Comparison of ENCODE assay signal across 27 cellular contexts in the genomic region with DNA sequence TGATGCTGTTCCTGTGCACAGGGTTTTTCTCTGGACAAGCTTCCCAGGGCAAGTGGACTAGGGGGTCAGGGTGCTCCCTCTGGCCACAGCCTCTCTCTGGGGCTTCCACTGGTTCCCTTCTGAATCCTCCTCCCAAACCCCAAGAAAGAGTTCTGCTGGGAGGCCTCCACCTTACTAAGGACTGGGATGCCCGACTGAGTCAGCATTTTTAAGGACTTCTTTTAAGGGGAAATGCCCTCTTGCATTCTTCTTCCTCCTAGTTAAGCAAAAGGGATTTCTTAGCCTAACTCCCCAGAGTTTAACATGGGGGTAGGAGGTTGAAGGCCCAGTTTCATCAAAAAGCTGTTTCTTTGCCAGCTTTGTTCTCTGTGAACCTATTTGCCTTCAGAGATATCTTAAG.
"Had no signal": no experiment of that assay in that cellular context is flagged by ENCODE, and none has a peak within 500 bp of the region (broad histone marks: within the 10 kb centered on the region; RNA-seq: fewer than 3 reads in every experiment).

No MANE protein-coding gene starts in this region.

- H3K4me3 Mint-ChIP-seq: activated B cell treated with CpG ODN at 0.5 μM for 24 hours; activated CD4-positive, alpha-beta T cell treated with anti-CD3 and anti-CD28 coated beads, Interleukin-2, amount 10 ng/mL, durations not matched to agents 24 days and 14 days; activated CD8-positive, alpha-beta memory T cell treated with anti-CD3 and anti-CD28 coated beads, Interleukin-2, amount 10 ng/mL, durations not matched to agents 7 days and 5 days; activated naive CD8-positive, alpha-beta T cell treated with anti-CD3 and anti-CD28 coated beads, Interleukin-2, amount 50 U/mL, for 24 hours; activated T-cell treated with anti-CD3 and anti-CD28 coated beads, Interleukin-2, amount 50 U/mL, for 4 hours; T-cell had no signal

- H3K27ac Mint-ChIP-seq: activated B cell treated with CpG ODN at 0.5 μM for 24 hours; activated CD4-positive, alpha-beta T cell treated with anti-CD3 and anti-CD28 coated beads, Interleukin-2, amount 10 ng/mL, durations not matched to agents 24 days and 14 days; activated CD8-positive, alpha-beta memory T cell treated with anti-CD3 and anti-CD28 coated beads, Interleukin-2, amount 10 ng/mL, durations not matched to agents 7 days and 5 days; activated naive CD8-positive, alpha-beta T cell treated with anti-CD3 and anti-CD28 coated beads, Interleukin-2, amount 50 U/mL, for 24 hours had no signal

- H3K27me3 ChIP-seq: brain microvascular endothelial cell, cardiac muscle cell had no signal

- H3K27ac ChIP-seq: brain microvascular endothelial cell, cardiac muscle cell, SK-N-MC had no signal

- H3K9me3 Mint-ChIP-seq: activated B cell treated with CpG ODN at 0.5 μM for 24 hours; activated naive CD4-positive, alpha-beta T cell treated with anti-CD3 and anti-CD28 coated beads, Interleukin-2, amount 50 U/mL, for 72 hours; activated naive CD8-positive, alpha-beta T cell treated with anti-CD3 and anti-CD28 coated beads, Interleukin-2, amount 50 U/mL, for 24 hours; activated T-cell treated with anti-CD3 and anti-CD28 coated beads, Interleukin-2, amount 50 U/mL, for 4 hours; T-cell had no signal

- H3K4me3 ChIP-seq: cardiac muscle cell, SK-N-MC had no signal

- H3K36me3 ChIP-seq: cardiac muscle cell had no signal

- DNase-seq: activated B cell treated with CpG ODN at 0.5 μM for 24 hours; activated CD4-positive, alpha-beta T cell treated with anti-CD3 and anti-CD28 coated beads for 1 hour; activated CD4-positive, alpha-beta T cell treated with anti-CD3 and anti-CD28 coated beads, Interleukin-2, amount 10 ng/mL, durations not matched to agents 24 days and 14 days; activated CD4-positive, alpha-beta T cell treated with anti-CD3 and anti-CD28 coated beads, Interleukin-2, amount 50 U/mL, for 48 hours; activated CD8-positive, alpha-beta memory T cell treated with anti-CD3 and anti-CD28 coated beads, Interleukin-2, amount 10 ng/mL, durations not matched to agents 7 days and 5 days; activated effector memory CD4-positive, alpha-beta T cell treated with anti-CD3 and anti-CD28 coated beads, Interleukin-2, amount 50 U/mL, for 16 hours; activated naive CD4-positive, alpha-beta T cell treated with Interleukin-2 at 50 U/mL for 16 hours; activated naive CD8-positive, alpha-beta T cell treated with anti-CD3 and anti-CD28 coated beads, Interleukin-2, amount 50 U/mL, for 24 hours; activated T-cell treated with anti-CD3 and anti-CD28 coated beads, Interleukin-2, amount 50 U/mL, for 4 hours; amygdala; brain microvascular endothelial cell; NCI-H1092; NCI-H1417; NCI-H1930; NCI-H2171 treated with DMSO at 0.1 percent for 48 hours; NCI-H226; NCI-H510A; NCI-H526 treated with DMSO at 0.1 percent for 48 hours; NK-92 treated with Interleukin-12 subunit alpha and Interleukin-12 subunit beta, amount 100 ng/mL, for 24 hours; PC-3; SHP77 treated with DMSO at 0.1 percent for 48 hours; T-cell; T-helper 2 cell; T1000 had no signal

- H3K27me3 Mint-ChIP-seq: activated CD4-positive, alpha-beta T cell treated with anti-CD3 and anti-CD28 coated beads, Interleukin-2, amount 10 ng/mL, durations not matched to agents 24 days and 14 days; T-cell had no signal
